ENCODE assay signal across 1 cellular context in genomic region chr9:108043585-108043984, GRCh38.
A peak's percentile ranks its signal among the peaks of the same experiment; 100 is the strongest.
TF ChIP-seq lines count a peak whose summit lies in the region.

No MANE protein-coding gene starts in this region.

TF ChIP-seq in K562, 482 proteins besides CTCF, POLR2A, EP300 and RAD21 (continued from another document and continues in another):
- no peak for TF ChIP-seq PREB (CRISPR knock-in tag; IDR thresholded peaks at IDR 0.05)
- TF ChIP-seq PURB (CRISPR knock-in tag; IDR thresholded peaks at IDR 0.05; ENCODE audit: low read depth) = no peak
- TF ChIP-seq ZNF551 (CRISPR knock-in tag; IDR thresholded peaks at IDR 0.05) = no peak
- TF ChIP-seq, protein P1, sequence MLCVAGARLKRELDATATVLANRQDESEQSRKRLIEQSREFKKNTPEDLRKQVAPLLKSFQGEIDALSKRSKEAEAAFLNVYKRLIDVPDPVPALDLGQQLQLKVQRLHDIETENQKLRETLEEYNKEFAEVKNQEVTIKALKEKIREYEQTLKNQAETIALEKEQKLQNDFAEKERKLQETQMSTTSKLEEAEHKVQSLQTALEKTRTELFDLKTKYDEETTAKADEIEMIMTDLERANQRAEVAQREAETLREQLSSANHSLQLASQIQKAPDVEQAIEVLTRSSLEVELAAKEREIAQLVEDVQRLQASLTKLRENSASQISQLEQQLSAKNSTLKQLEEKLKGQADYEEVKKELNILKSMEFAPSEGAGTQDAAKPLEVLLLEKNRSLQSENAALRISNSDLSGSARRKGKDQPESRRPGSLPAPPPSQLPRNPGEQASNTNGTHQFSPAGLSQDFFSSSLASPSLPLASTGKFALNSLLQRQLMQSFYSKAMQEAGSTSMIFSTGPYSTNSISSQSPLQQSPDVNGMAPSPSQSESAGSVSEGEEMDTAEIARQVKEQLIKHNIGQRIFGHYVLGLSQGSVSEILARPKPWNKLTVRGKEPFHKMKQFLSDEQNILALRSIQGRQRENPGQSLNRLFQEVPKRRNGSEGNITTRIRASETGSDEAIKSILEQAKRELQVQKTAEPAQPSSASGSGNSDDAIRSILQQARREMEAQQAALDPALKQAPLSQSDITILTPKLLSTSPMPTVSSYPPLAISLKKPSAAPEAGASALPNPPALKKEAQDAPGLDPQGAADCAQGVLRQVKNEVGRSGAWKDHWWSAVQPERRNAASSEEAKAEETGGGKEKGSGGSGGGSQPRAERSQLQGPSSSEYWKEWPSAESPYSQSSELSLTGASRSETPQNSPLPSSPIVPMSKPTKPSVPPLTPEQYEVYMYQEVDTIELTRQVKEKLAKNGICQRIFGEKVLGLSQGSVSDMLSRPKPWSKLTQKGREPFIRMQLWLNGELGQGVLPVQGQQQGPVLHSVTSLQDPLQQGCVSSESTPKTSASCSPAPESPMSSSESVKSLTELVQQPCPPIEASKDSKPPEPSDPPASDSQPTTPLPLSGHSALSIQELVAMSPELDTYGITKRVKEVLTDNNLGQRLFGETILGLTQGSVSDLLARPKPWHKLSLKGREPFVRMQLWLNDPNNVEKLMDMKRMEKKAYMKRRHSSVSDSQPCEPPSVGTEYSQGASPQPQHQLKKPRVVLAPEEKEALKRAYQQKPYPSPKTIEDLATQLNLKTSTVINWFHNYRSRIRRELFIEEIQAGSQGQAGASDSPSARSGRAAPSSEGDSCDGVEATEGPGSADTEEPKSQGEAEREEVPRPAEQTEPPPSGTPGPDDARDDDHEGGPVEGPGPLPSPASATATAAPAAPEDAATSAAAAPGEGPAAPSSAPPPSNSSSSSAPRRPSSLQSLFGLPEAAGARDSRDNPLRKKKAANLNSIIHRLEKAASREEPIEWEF (CRISPR knock-in tag; IDR thresholded peaks at IDR 0.05) = no peak
- TF ChIP-seq ZNF324 (CRISPR knock-in tag; IDR thresholded peaks at IDR 0.05) = peak; percentile 99
- no peak for TF ChIP-seq CREM (IDR thresholded peaks at IDR 0.05; ENCODE audit: low read depth)
- no peak for TF ChIP-seq SOX6 (IDR thresholded peaks at IDR 0.05)
- TF ChIP-seq MLX (CRISPR knock-in tag; conservative IDR thresholded peaks at IDR 0.05) = no peak
- TF ChIP-seq ZEB2 (IDR thresholded peaks at IDR 0.05) = peak; percentile 65; the same call in 1 of the 2 replicates
- TF ChIP-seq ZNF316 (IDR thresholded peaks at IDR 0.05) = peak; percentile 58; the same call in 1 of the 2 replicates
- no peak for TF ChIP-seq CXXC5 (CRISPR knock-in tag; IDR thresholded peaks at IDR 0.05)
- TF ChIP-seq BHLHE40 (IDR thresholded peaks at IDR 0.05; ENCODE audit: low read length) = no peak
- no peak for TF ChIP-seq LCOR (CRISPR knock-in tag; IDR thresholded peaks at IDR 0.05)
- TF ChIP-seq ELF1 (tag; IDR thresholded peaks at IDR 0.05) = no peak
- no peak for TF ChIP-seq KLF6 (CRISPR knock-in tag; IDR thresholded peaks at IDR 0.05; ENCODE audit: borderline replicate concordance)
- no peak for TF ChIP-seq CCAR2 (IDR thresholded peaks at IDR 0.05; ENCODE audit: low read depth, low read length)
- TF ChIP-seq FOXJ2 (tag; IDR thresholded peaks at IDR 0.05) = no peak
- TF ChIP-seq FOXP1 (CRISPR knock-in tag; IDR thresholded peaks at IDR 0.05) = no peak
- TF ChIP-seq XRCC4 (IDR thresholded peaks at IDR 0.05; ENCODE audit: extremely low read depth, insufficient read depth, insufficient read length) = no peak
- no peak for TF ChIP-seq ZNF23 (CRISPR knock-in tag; IDR thresholded peaks at IDR 0.05)
- TF ChIP-seq CEBPG (CRISPR knock-in tag; IDR thresholded peaks at IDR 0.05) = no peak
- TF ChIP-seq CEBPG (tag; conservative IDR thresholded peaks at IDR 0.05 in 1 of 2, IDR thresholded peaks at IDR 0.05 in 1 of 2) = peak in 1 of 2 experiments; percentile 47; a peak in 2 of 4 replicates
- no peak for TF ChIP-seq TSC22D4 (tag; IDR thresholded peaks at IDR 0.05)
- TF ChIP-seq ZNF3 (CRISPR knock-in tag; IDR thresholded peaks at IDR 0.05) = no peak
- TF ChIP-seq GABPB1 (CRISPR knock-in tag; IDR thresholded peaks at IDR 0.05) = no peak
- no peak for TF ChIP-seq KLF13 (tag; IDR thresholded peaks at IDR 0.05; ENCODE audit: borderline replicate concordance, low read depth)
- no peak for TF ChIP-seq BMI1 (IDR thresholded peaks at IDR 0.05; ENCODE audit: low read length)
- TF ChIP-seq ZNF592 (IDR thresholded peaks at IDR 0.05) = no peak
- TF ChIP-seq, protein P2, sequence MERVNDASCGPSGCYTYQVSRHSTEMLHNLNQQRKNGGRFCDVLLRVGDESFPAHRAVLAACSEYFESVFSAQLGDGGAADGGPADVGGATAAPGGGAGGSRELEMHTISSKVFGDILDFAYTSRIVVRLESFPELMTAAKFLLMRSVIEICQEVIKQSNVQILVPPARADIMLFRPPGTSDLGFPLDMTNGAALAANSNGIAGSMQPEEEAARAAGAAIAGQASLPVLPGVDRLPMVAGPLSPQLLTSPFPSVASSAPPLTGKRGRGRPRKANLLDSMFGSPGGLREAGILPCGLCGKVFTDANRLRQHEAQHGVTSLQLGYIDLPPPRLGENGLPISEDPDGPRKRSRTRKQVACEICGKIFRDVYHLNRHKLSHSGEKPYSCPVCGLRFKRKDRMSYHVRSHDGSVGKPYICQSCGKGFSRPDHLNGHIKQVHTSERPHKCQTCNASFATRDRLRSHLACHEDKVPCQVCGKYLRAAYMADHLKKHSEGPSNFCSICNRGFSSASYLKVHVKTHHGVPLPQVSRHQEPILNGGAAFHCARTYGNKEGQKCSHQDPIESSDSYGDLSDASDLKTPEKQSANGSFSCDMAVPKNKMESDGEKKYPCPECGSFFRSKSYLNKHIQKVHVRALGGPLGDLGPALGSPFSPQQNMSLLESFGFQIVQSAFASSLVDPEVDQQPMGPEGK (CRISPR knock-in tag; IDR thresholded peaks at IDR 0.05; ENCODE audit: borderline replicate concordance) = no peak
- peak; percentile 41; the same call in 1 of the 2 replicates for TF ChIP-seq ATF7 (IDR thresholded peaks at IDR 0.05)
- no peak for TF ChIP-seq ZNF668 (CRISPR knock-in tag; IDR thresholded peaks at IDR 0.05)
- TF ChIP-seq RBM25 (IDR thresholded peaks at IDR 0.05; ENCODE audit: low read depth, low read length, severe bottlenecking) = no peak
- no peak for TF ChIP-seq KLF16 (IDR thresholded peaks at IDR 0.05)
- TF ChIP-seq KAT8 (IDR thresholded peaks at IDR 0.05; ENCODE audit: low read depth) = no peak
- TF ChIP-seq PTTG1 (tag; IDR thresholded peaks at IDR 0.05; ENCODE audit: low read depth) = no peak
- no peak for TF ChIP-seq TEAD2 (tag; IDR thresholded peaks at IDR 0.05)
- TF ChIP-seq TCF7 (IDR thresholded peaks at IDR 0.05; ENCODE audit: borderline replicate concordance) = no peak
- TF ChIP-seq MAFF (IDR thresholded peaks at IDR 0.05; ENCODE audit: low read length) = peak; percentile 30; the same call in 1 of the 2 replicates
- TF ChIP-seq MAFG (tag; conservative IDR thresholded peaks at IDR 0.05) = peak; percentile 74
- TF ChIP-seq PCBP1 (IDR thresholded peaks at IDR 0.05; ENCODE audit: low read depth, low read length, poor library complexity, severe bottlenecking) = no peak
- TF ChIP-seq NEUROD1 (IDR thresholded peaks at IDR 0.05; ENCODE audit: borderline replicate concordance, low read depth, low read length, partially characterized antibody) = no peak
- TF ChIP-seq FOXA3 (CRISPR knock-in tag; conservative IDR thresholded peaks at IDR 0.05 in 1 of 2, IDR thresholded peaks at IDR 0.05 in 1 of 2) = no peak
- peak; percentile 98 for TF ChIP-seq TRIM24 (IDR thresholded peaks at IDR 0.05)
- TF ChIP-seq, protein P3, sequence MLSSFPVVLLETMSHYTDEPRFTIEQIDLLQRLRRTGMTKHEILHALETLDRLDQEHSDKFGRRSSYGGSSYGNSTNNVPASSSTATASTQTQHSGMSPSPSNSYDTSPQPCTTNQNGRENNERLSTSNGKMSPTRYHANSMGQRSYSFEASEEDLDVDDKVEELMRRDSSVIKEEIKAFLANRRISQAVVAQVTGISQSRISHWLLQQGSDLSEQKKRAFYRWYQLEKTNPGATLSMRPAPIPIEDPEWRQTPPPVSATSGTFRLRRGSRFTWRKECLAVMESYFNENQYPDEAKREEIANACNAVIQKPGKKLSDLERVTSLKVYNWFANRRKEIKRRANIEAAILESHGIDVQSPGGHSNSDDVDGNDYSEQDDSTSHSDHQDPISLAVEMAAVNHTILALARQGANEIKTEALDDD (IDR thresholded peaks at IDR 0.05) = no peak
- TF ChIP-seq, protein P4, sequence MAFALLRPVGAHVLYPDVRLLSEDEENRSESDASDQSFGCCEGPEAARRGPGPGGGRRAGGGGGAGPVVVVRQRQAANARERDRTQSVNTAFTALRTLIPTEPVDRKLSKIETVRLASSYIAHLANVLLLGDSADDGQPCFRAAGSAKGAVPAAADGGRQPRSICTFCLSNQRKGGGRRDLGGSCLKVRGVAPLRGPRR (CRISPR knock-in tag; IDR thresholded peaks at IDR 0.05) = no peak
- no peak for TF ChIP-seq HDAC8 (tag; IDR thresholded peaks at IDR 0.05)
- TF ChIP-seq GATA2 (CRISPR knock-in tag; IDR thresholded peaks at IDR 0.05) = no peak
- TF ChIP-seq, protein P5, sequence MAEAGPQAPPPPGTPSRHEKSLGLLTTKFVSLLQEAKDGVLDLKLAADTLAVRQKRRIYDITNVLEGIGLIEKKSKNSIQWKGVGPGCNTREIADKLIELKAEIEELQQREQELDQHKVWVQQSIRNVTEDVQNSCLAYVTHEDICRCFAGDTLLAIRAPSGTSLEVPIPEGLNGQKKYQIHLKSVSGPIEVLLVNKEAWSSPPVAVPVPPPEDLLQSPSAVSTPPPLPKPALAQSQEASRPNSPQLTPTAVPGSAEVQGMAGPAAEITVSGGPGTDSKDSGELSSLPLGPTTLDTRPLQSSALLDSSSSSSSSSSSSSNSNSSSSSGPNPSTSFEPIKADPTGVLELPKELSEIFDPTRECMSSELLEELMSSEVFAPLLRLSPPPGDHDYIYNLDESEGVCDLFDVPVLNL (CRISPR knock-in tag; IDR thresholded peaks at IDR 0.05; ENCODE audit: low read depth) = no peak
- TF ChIP-seq, protein P6, sequence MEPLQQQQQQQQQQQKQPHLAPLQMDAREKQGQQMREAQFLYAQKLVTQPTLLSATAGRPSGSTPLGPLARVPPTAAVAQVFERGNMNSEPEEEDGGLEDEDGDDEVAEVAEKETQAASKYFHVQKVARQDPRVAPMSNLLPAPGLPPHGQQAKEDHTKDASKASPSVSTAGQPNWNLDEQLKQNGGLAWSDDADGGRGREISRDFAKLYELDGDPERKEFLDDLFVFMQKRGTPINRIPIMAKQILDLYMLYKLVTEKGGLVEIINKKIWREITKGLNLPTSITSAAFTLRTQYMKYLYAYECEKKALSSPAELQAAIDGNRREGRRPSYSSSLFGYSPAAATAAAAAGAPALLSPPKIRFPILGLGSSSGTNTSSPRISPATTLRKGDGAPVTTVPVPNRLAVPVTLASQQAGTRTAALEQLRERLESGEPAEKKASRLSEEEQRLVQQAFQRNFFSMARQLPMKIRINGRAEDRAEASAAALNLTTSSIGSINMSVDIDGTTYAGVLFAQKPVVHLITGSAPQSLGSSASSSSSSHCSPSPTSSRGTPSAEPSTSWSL (CRISPR knock-in tag; IDR thresholded peaks at IDR 0.05; ENCODE audit: borderline replicate concordance) = no peak
- no peak for TF ChIP-seq TFAP4 (CRISPR knock-in tag; IDR thresholded peaks at IDR 0.05; ENCODE audit: borderline replicate concordance)
- peak; percentile 87 for TF ChIP-seq TRIM28 (IDR thresholded peaks at IDR 0.05)
- no peak for TF ChIP-seq POLR2AphosphoS2 (IDR thresholded peaks at IDR 0.05; ENCODE audit: low read length)
- TF ChIP-seq CBX3 (IDR thresholded peaks at IDR 0.05; ENCODE audit: borderline replicate concordance in 1 of 2, low read length in 2 of 2) = peak in 1 of 2 experiments; percentile 83; a peak in 2 of 3 replicates
- peak; percentile 40; the same call in 1 of the 2 replicates for TF ChIP-seq C11orf30 (IDR thresholded peaks at IDR 0.05; ENCODE audit: low read depth)
- no peak for TF ChIP-seq HNRNPLL (IDR thresholded peaks at IDR 0.05; ENCODE audit: low read depth, low read length, poor library complexity, severe bottlenecking)
